Comparison of ENCODE assay signal across 33 cellular contexts in the genomic region with DNA sequence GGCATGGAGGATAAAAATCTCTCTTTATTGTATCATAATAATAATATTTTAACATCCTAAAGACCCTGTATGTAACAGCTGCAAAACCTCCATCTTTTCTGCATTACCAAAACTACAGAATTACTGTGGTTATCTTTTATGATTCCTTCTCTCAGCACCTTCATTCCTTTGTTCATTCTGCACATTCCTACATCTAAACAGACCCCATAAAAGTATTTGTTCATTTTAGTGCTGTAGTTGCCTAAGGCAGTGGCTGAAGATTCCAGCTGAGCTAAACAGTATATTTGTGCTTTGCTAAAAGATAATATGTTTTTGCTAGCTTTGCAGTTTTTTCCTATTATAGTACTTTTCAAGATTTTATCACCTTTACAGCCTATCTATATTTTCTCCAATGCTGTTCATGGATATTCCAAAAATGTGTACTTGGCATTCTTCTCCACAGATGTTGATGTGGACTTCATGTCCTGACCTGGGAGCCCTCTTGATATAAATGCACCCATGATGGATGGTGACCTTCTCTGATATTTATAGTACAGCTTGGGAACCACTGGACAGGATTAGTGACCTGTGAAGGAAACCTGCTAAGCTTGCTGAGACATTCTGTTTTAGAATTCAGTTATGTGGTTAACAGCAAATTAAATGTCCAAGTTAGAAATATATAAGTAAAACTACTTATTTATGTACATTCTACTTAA.
DNase-seq lines count a peak whose midpoint lies in the region; ATAC-seq, FAIRE-seq and TF ChIP-seq lines count a peak whose summit lies in the region.
"Had no signal": no experiment of that assay in that cellular context is flagged by ENCODE, and none has a peak within 500 bp of the region (broad histone marks: within the 10 kb centered on the region; RNA-seq: fewer than 3 reads in every experiment).

No MANE protein-coding gene starts in this region.

- H4K20me1 ChIP-seq in HepG2 (ENCODE audit: insufficient read depth, low read length) (no peaks in the 10 kb centered on the region), hepatocyte (ENCODE audit: insufficient read depth, poor library complexity, severe bottlenecking) (no peaks in the 10 kb centered on the region)

- H3K4me1 ChIP-seq in HepG2 (ENCODE audit: insufficient read depth, low read length) (no peaks in the 10 kb centered on the region), right lobe of liver (no peaks in the 10 kb centered on the region), adipocyte (ENCODE audit: control insufficient read depth, insufficient read depth, low read length) (no peaks in the 10 kb centered on the region), hepatocyte (ENCODE audit: insufficient read depth) (peaks cover 15% of the 10 kb centered on the region)
- H3K4me1 ChIP-seq: ascending aorta, lower lobe of right lung, sigmoid colon had no signal

- H3K9me2 ChIP-seq in hepatocyte (replicated peaks; ENCODE audit: insufficient read depth) = no peaks in the 10 kb centered on the region

- H3K4me3 Mint-ChIP-seq in Calu3 (ENCODE audit: low read depth, unreplicated experiment) = no peak overlapping the region
- H3K4me3 Mint-ChIP-seq: activated CD4-positive, alpha-beta T cell treated with anti-CD3 and anti-CD28 coated beads for 36 hours; activated naive CD8-positive, alpha-beta T cell; CD8-positive, alpha-beta T cell; nephron progenitor cell had no signal

- H3K27me3 Mint-ChIP-seq in Calu3 (ENCODE audit: unreplicated experiment) = no peaks in the 10 kb centered on the region
- H3K27me3 Mint-ChIP-seq: activated CD4-positive, alpha-beta T cell treated with anti-CD3 and anti-CD28 coated beads for 36 hours; activated naive CD8-positive, alpha-beta T cell had no signal

- no peak overlapping the region for H2AFZ ChIP-seq in HepG2 (ENCODE audit: low read length)
- H2AFZ ChIP-seq in hepatocyte = no peak overlapping the region

- FAIRE-seq in HepG2 (lab: Jason Lieb, UNC) = no peak
- FAIRE-seq: endothelial cell of umbilical vein, kidney, urothelium cell line had no signal

- no peaks in the 10 kb centered on the region for H3K79me2 ChIP-seq in HepG2 (ENCODE audit: insufficient read depth, low read length)
- no peaks in the 10 kb centered on the region for H3K79me2 ChIP-seq in hepatocyte

- POLR2A ChIA-PET in HepG2 (lab: Yijun Ruan, JAX) = no interaction called here

- TF ChIP-seq EP300 in HepG2 (IDR thresholded peaks at IDR 0.05; ENCODE audit: low read depth in 2 of 2, low read length in 2 of 2) = no peak
- TF ChIP-seq EP300 in HepG2 (CRISPR knock-in tag; IDR thresholded peaks at IDR 0.05; ENCODE audit: borderline replicate concordance) = no peak

- no TSS peak for BruUV-seq in HepG2 (replicated peaks; lab: Mats Ljungman, UMichigan)
- no TSS peak for BruUV-seq in Calu3 (replicated peaks; lab: Mats Ljungman, UMichigan)

- no peak for TF ChIP-seq CTCF in HepG2 (CRISPR knock-in tag; IDR thresholded peaks at IDR 0.05)
- TF ChIP-seq CTCF in right lobe of liver (IDR thresholded peaks at IDR 0.05) = no peak
- TF ChIP-seq CTCF in hepatocyte (IDR thresholded peaks at IDR 0.05; ENCODE audit: poor library complexity) = no peak
- TF ChIP-seq CTCF in Calu3 (IDR thresholded peaks at IDR 0.05; ENCODE audit: unreplicated experiment) = no peak

- H3K4me1 Mint-ChIP-seq in Calu3 (ENCODE audit: low read depth, unreplicated experiment) = no peaks in the 10 kb centered on the region
- H3K4me1 Mint-ChIP-seq: activated CD4-positive, alpha-beta T cell treated with anti-CD3 and anti-CD28 coated beads for 36 hours; nephron progenitor cell had no signal

- H3K36me3 ChIP-seq in HepG2 (replicated peaks in 1 of 2; ENCODE audit: control insufficient read depth in 1 of 2, insufficient read depth in 2 of 2, low read length in 2 of 2) = no peaks in the 10 kb centered on the region
- no peaks in the 10 kb centered on the region for H3K36me3 ChIP-seq in right lobe of liver
- no peaks in the 10 kb centered on the region for H3K36me3 ChIP-seq in adipocyte (ENCODE audit: control insufficient read depth, insufficient read depth, low read length, severe bottlenecking)
- no peaks in the 10 kb centered on the region for H3K36me3 ChIP-seq in hepatocyte (replicated peaks; ENCODE audit: insufficient read depth, low read depth)
- H3K36me3 ChIP-seq: ascending aorta, lower lobe of right lung, sigmoid colon had no signal

- ATAC-seq in HepG2 = no peak
- no peak for ATAC-seq in right lobe of liver
- no peak for ATAC-seq in HG03196 (IDR thresholded peaks at IDR 0.05; ENCODE audit: unreplicated experiment)
- ATAC-seq: activated CD4-positive, alpha-beta T cell treated with anti-CD3 and anti-CD28 coated beads for 36 hours; CD8-positive, alpha-beta T cell; lower lobe of right lung; SK-N-SH treated with all-trans-retinoic acid at 6 μM for 48 hours had no signal

- H3K27ac Mint-ChIP-seq in Calu3 (ENCODE audit: unreplicated experiment) = no peak overlapping the region
- H3K27ac Mint-ChIP-seq: activated CD4-positive, alpha-beta T cell treated with anti-CD3 and anti-CD28 coated beads for 36 hours; activated naive CD8-positive, alpha-beta T cell; CD8-positive, alpha-beta T cell; nephron progenitor cell had no signal

- H3K9me3 Mint-ChIP-seq in Calu3 (ENCODE audit: low read depth, unreplicated experiment) = peaks cover 3% of the 10 kb centered on the region
- H3K9me3 Mint-ChIP-seq: nephron progenitor cell had no signal

- H3K9ac ChIP-seq in HepG2 (ENCODE audit: insufficient read depth, low read depth, low read length) (no peak overlapping the region), adipocyte (ENCODE audit: low read length) (no peak overlapping the region)

- no peak for TF ChIP-seq RAD21 in HepG2 (CRISPR knock-in tag; IDR thresholded peaks at IDR 0.05)

- intact Hi-C loops in HepG2 (cut with micrococcal nuclease; ENCODE audit: unreplicated experiment) = no loop called here
- intact Hi-C loops in right lobe of liver (cut with DNase I) = no loop called here
- intact Hi-C loops in Calu3 (cut with micrococcal nuclease; ENCODE audit: unreplicated experiment) = no loop called here

- CTCF ChIA-PET in HepG2 (lab: Yijun Ruan, JAX; ENCODE audit: low intra/inter-chr PET ratio, low total read pairs) = interaction anchor here (0.7 kb wide), 1 partner anchor 1443 kb away, joined by 3 read pairs; no protein-coding TSS in a partner anchor
- CTCF ChIA-PET in Calu3 (lab: Charles Lee) = no interaction called here

- no peak for DNase-seq in HepG2 (ENCODE audit: low spot score)
- no peak for DNase-seq in right lobe of liver
- peak; percentile 61 for DNase-seq in adipocyte (ENCODE audit: low read depth)
- no peak for DNase-seq in hepatocyte (ENCODE audit: low spot score)
- no peak for DNase-seq in Calu3
- DNase-seq in globus pallidus (ENCODE audit: low spot score) = no peak
- DNase-seq in inferior parietal cortex (ENCODE audit: extremely low spot score) = no peak
- DNase-seq: activated CD4-positive, alpha-beta T cell treated with anti-CD3 and anti-CD28 coated beads for 36 hours; activated effector memory CD4-positive, alpha-beta T cell treated with Interleukin-2 at 50 U/mL for 16 hours; activated T-cell treated with anti-CD3 and anti-CD28 coated beads for 4 hours; AML-193; CD8-positive, alpha-beta T cell; DMS53; GF-D8; H7; KG1; kidney; lower lobe of right lung; NCI-H1436 treated with DMSO at 0.1 percent for 48 hours; NCI-H2107; NCI-H446; nephron progenitor cell; sigmoid colon; stimulated activated CD4-positive, alpha-beta T cell treated with anti-CD3 and anti-CD28 coated beads, Interleukin-15, amount 100 ng/mL, for 24 hours; stimulated activated naive CD4-positive, alpha-beta T cell treated with Interleukin-2 at 50 U/mL for 16 hours; T-helper 2 cell had no signal

- TF ChIP-seq POLR2A in HepG2 (IDR thresholded peaks at IDR 0.05; ENCODE audit: insufficient read depth in 1 of 2, low read depth in 2 of 2, low read length in 2 of 2) (no peak), right lobe of liver (IDR thresholded peaks at IDR 0.05) (no peak)

- H3K4me3 ChIP-seq in HepG2 (replicated peaks in 1 of 3; ENCODE audit: insufficient read depth in 1 of 3, low read depth in 2 of 3, low read length in 3 of 3) (no peak overlapping the region), right lobe of liver (no peak overlapping the region), adipocyte (ENCODE audit: low read length) (no peak overlapping the region), hepatocyte (no peak overlapping the region)
- H3K4me3 ChIP-seq: ascending aorta, lower lobe of right lung, sigmoid colon had no signal

- in situ Hi-C loops in HepG2 (cut with HindIII; ENCODE audit: extremely low pct_ligation_motif_present, low pct_unique_long_range_greater_than_20kb) = no loop called here

- H3K9me3 ChIP-seq in HepG2 (ENCODE audit: low read length) (no peaks in the 10 kb centered on the region), right lobe of liver (no peaks in the 10 kb centered on the region), adipocyte (ENCODE audit: control insufficient read depth, low read length) (peaks cover 3% of the 10 kb centered on the region), hepatocyte (ENCODE audit: low read depth) (no peaks in the 10 kb centered on the region)
- H3K9me3 ChIP-seq: ascending aorta, sigmoid colon had no signal

- H3K4me2 ChIP-seq in HepG2 (ENCODE audit: low read depth, low read length) (no peak overlapping the region), hepatocyte (peak overlapping the region; percentile 42)

- no peak overlapping the region for H3K27ac ChIP-seq in HepG2 (ENCODE audit: extremely low read length, insufficient read depth, low read length)
- H3K27ac ChIP-seq in right lobe of liver = no peak overlapping the region
- no peak overlapping the region for H3K27ac ChIP-seq in hepatocyte
- H3K27ac ChIP-seq: 22Rv1, ascending aorta, lower lobe of right lung, sigmoid colon had no signal

- H3K27me3 ChIP-seq in HepG2 (ENCODE audit: control insufficient read depth in 1 of 2, insufficient read depth in 2 of 2, low read length in 2 of 2) (no peaks in the 10 kb centered on the region), right lobe of liver (no peaks in the 10 kb centered on the region), adipocyte (replicated peaks; ENCODE audit: control insufficient read depth, insufficient read depth, low read length) (no peaks in the 10 kb centered on the region), hepatocyte (no peaks in the 10 kb centered on the region)
- H3K27me3 ChIP-seq: ascending aorta, sigmoid colon had no signal

- H3K36me3 Mint-ChIP-seq in Calu3 (ENCODE audit: insufficient read depth, unreplicated experiment) = no peaks in the 10 kb centered on the region
- H3K36me3 Mint-ChIP-seq: activated naive CD8-positive, alpha-beta T cell; CD8-positive, alpha-beta T cell had no signal
